ENCODE assay signal across 16 cellular contexts in genomic region chr6:40256831-40257230, GRCh38.
DNase-seq lines count a peak whose midpoint lies in the region; ATAC-seq, FAIRE-seq and TF ChIP-seq lines count a peak whose summit lies in the region.
"Had no signal": no experiment of that assay in that cellular context is flagged by ENCODE, and none has a peak within 500 bp of the region (broad histone marks: within the 10 kb centered on the region; RNA-seq: fewer than 3 reads in every experiment).

No MANE protein-coding gene starts in this region.

- H3K23ac ChIP-seq in H1 (ENCODE audit: insufficient read length): no peak overlapping the region

- no peaks in the 10 kb centered on the region for H4K20me1 ChIP-seq in H1 (replicated peaks in 1 of 2; ENCODE audit: control insufficient read depth in 1 of 2, insufficient read depth in 2 of 2, low read length in 2 of 2)
- H4K20me1 ChIP-seq: BLaER1 had no signal

- POLR2A ChIA-PET in H1 (lab: Charles Lee; ENCODE audit: partially characterized antibody): no interaction called here

- no peak overlapping the region for H3K4me3 ChIP-seq in H1 (ENCODE audit: extremely low read depth in 1 of 4, insufficient read depth in 2 of 4, low read depth in 3 of 4, low read length in 4 of 4)
- H3K4me3 ChIP-seq in left lung: no peak overlapping the region
- H3K4me3 ChIP-seq: BLaER1, HAP-1 had no signal

- peaks cover 0 to 3% (median 0%) of the 10 kb centered on the region in 4 experiments; a peak in 2 of 7 replicates for H3K4me1 ChIP-seq in H1 (replicated peaks in 1 of 4; ENCODE audit: control insufficient read depth in 3 of 4, insufficient read depth in 4 of 4, low read length in 3 of 4)
- H3K4me1 ChIP-seq in left lung: no peaks in the 10 kb centered on the region
- H3K4me1 ChIP-seq: HAP-1 had no signal

- TF ChIP-seq POLR2A in H1 (IDR thresholded peaks at IDR 0.05; ENCODE audit: control extremely low read depth in 1 of 2, low read depth in 2 of 2, low read length in 2 of 2): no peak

- H4K5ac ChIP-seq in H1 (ENCODE audit: insufficient read length, low read depth, low read length): no peak overlapping the region

- H2BK12ac ChIP-seq in H1 (ENCODE audit: low read depth, low read length): peak overlapping the region; percentile 88; the same call in 1 of the 2 replicates

- TF ChIP-seq CTCF in H1 (IDR thresholded peaks at IDR 0.05; ENCODE audit: control extremely low read depth in 1 of 3, insufficient read depth in 1 of 3, low read depth in 1 of 3, low read length in 3 of 3) (no peak), left lung (IDR thresholded peaks at IDR 0.05) (no peak)

- TF ChIP-seq RAD21 in H1 (IDR thresholded peaks at IDR 0.05 in 1 of 2, conservative IDR thresholded peaks at IDR 0.05 in 1 of 2; ENCODE audit: low read depth in 2 of 2, low read length in 2 of 2): no peak

- FAIRE-seq in H1 (lab: Jason Lieb, UNC): no peak
- FAIRE-seq: G401.6, GM12892, GM18507 had no signal

- H4K91ac ChIP-seq in H1 (replicated peaks; ENCODE audit: insufficient read length, low read length): no peak overlapping the region

- H3K56ac ChIP-seq in H1 (replicated peaks; ENCODE audit: insufficient read length, low read depth, low read length): no peak overlapping the region

- H3K4me2 ChIP-seq in H1 (ENCODE audit: insufficient read depth in 1 of 2, low read depth in 2 of 2, low read length in 2 of 2): no peak overlapping the region
- H3K4me2 ChIP-seq: BLaER1 had no signal

- no peak overlapping the region for H3K27ac ChIP-seq in H1 (ENCODE audit: low read depth, low read length)
- no peak overlapping the region for H3K27ac ChIP-seq in left lung
- H3K27ac ChIP-seq: BLaER1 had no signal

- H3K36me3 ChIP-seq in H1 (ENCODE audit: control insufficient read depth in 2 of 4, insufficient read depth in 4 of 4, low read length in 3 of 4) (no peaks in the 10 kb centered on the region; a peak in 1 of 8 replicates), left lung (no peaks in the 10 kb centered on the region)
- H3K36me3 ChIP-seq: BLaER1, HAP-1 had no signal

- WGBS in H1 (ENCODE audit: extremely low coverage in 1 of 2, insufficient coverage in 1 of 2, insufficient read length in 1 of 2, insufficient replicate concordance in 2 of 2, low coverage in 1 of 2, low lambda C conversion rate in 2 of 2, missing lambda C conversion rate in 1 of 2), 2 experiments: 100% methylated on average over 1 of the region's 1 CpG; no CpG with 5 or more reads in 1 of the 2 experiments

- H3K4ac ChIP-seq in H1 (replicated peaks; ENCODE audit: insufficient read length, low read depth, low read length): no peak overlapping the region

- H3K23me2 ChIP-seq in H1 (ENCODE audit: low read depth, low read length): no peaks in the 10 kb centered on the region

- H2AFZ ChIP-seq in H1 (ENCODE audit: low read length): no peak overlapping the region

- CTCF ChIA-PET in H1 (lab: Charles Lee; ENCODE audit: partially characterized antibody): no interaction called here

- no peak overlapping the region for H2BK5ac ChIP-seq in H1 (ENCODE audit: low read depth, low read length)

- DNase-seq in NCI-H2171 treated with DMSO at 0.1 percent for 48 hours (lab: John Stamatoyannopoulos, UW) (peak; percentile 38), NCI-H2171 (lab: John Stamatoyannopoulos, UW) (no peak), DMS79 treated with DMSO at 0.1 percent for 48 hours (lab: John Stamatoyannopoulos, UW) (peak; percentile 32), NCI-H1694 treated with DMSO at 0.1 percent for 48 hours (lab: John Stamatoyannopoulos, UW) (peak; percentile 1), H1 (ENCODE audit: low read depth in 1 of 2, low spot score in 2 of 2) (no peak), left lung (no peak), mucosa of gallbladder (ENCODE audit: low spot score) (no peak)
- DNase-seq: 8988T; Calu3; CD8-positive, alpha-beta T cell had no signal

- H3K18ac ChIP-seq in H1 (ENCODE audit: extremely low read depth, low read length): no peak overlapping the region

- no peak overlapping the region for H3K14ac ChIP-seq in H1 (ENCODE audit: insufficient read length)

- no peak overlapping the region for H3K9ac ChIP-seq in H1 (replicated peaks in 1 of 4; ENCODE audit: extremely low read depth in 1 of 4, low read depth in 3 of 4, low read length in 3 of 4)
- H3K9ac ChIP-seq: BLaER1 had no signal

- H2BK15ac ChIP-seq in H1 (ENCODE audit: low read length): no peak overlapping the region

- no peak for ATAC-seq in GM19023 (IDR thresholded peaks at IDR 0.05; ENCODE audit: unreplicated experiment)
- no peak for ATAC-seq in left lung
- ATAC-seq: CD8-positive, alpha-beta T cell had no signal

- H2BK20ac ChIP-seq in H1 (ENCODE audit: low read length): no peak overlapping the region

- H2BK120ac ChIP-seq in H1 (replicated peaks; ENCODE audit: low read depth, low read length): no peak overlapping the region

- no peaks in the 10 kb centered on the region for H3K9me3 ChIP-seq in H1 (ENCODE audit: insufficient read depth in 2 of 2, low read depth in 1 of 2, low read length in 1 of 2)
- H3K9me3 ChIP-seq in left lung: no peaks in the 10 kb centered on the region
- H3K9me3 ChIP-seq: HAP-1 had no signal

- no peaks in the 10 kb centered on the region for H3K79me1 ChIP-seq in H1 (ENCODE audit: low read depth, low read length)

- H4K8ac ChIP-seq in H1 (ENCODE audit: extremely low read depth, insufficient read depth, low read length): no peak overlapping the region; the same call in 1 of the 2 replicates

- H3K27me3 ChIP-seq in H1 (replicated peaks in 1 of 4; ENCODE audit: control insufficient read depth in 3 of 4, extremely low read depth in 1 of 4, insufficient read depth in 3 of 4, low read length in 3 of 4) (no peaks in the 10 kb centered on the region), left lung (peaks cover 0 to 1% of the 10 kb centered on the region in 2 donors)
- H3K27me3 ChIP-seq: BLaER1 had no signal

- no peaks in the 10 kb centered on the region for H3K79me2 ChIP-seq in H1 (ENCODE audit: control insufficient read depth in 1 of 2, insufficient read depth in 2 of 2, low read length in 2 of 2)

- no peak for TF ChIP-seq EP300 in H1 (IDR thresholded peaks at IDR 0.05; ENCODE audit: borderline replicate concordance in 1 of 2, low read depth in 2 of 2, low read length in 2 of 2)

- H2AK5ac ChIP-seq in H1 (ENCODE audit: low read depth, low read length): no peak overlapping the region

- intact Hi-C loops in left lung (cut with DNase I): no loop called here

TF ChIP-seq in H1, 55 proteins besides CTCF, POLR2A, EP300 and RAD21:
- no peak for TF ChIP-seq SIX5 (IDR thresholded peaks at IDR 0.05; ENCODE audit: low read depth, low read length)
- no peak for TF ChIP-seq USF2 (IDR thresholded peaks at IDR 0.05; ENCODE audit: low read length)
- no peak for TF ChIP-seq CHD2 (IDR thresholded peaks at IDR 0.05; ENCODE audit: low read length)
- no peak for TF ChIP-seq NRF1 (IDR thresholded peaks at IDR 0.05; ENCODE audit: low read depth, low read length)

Comparison
In these comparisons a context has a peak if more than half of its experiments do, and no peak if none do; other contexts are left out.
1. DNase-seq: peak in NCI-H2171 treated with DMSO at 0.1 percent for 48 hours (single experiment), DMS79 treated with DMSO at 0.1 percent for 48 hours (single experiment) and NCI-H1694 treated with DMSO at 0.1 percent for 48 hours (single experiment); none in NCI-H2171 (single experiment), H1 (0 of 2), left lung (0 of 2) and mucosa of gallbladder (single experiment).